In the genomic region with DNA sequence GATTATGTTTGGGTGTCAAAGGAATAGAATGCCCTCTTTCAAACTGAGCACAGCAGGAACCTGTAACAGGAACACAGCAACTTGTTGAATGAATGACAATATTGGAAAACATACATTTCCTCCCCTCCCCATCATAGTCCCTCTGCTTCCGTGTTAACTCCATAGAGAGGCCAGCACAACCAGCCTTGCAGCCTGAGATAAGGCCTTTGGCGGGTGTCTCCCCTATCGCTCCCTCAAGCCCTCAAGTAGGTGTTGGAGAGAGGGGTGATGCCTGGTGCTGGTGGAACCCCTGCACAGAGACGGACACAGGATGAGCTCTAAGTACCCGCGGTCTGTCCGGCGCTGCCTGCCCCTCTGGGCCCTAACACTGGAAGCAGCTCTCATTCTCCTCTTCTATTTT, we compare ENCODE assay signal across 12 cellular contexts. TPM values are rescaled to one million over a fixed set of nuclear protein-coding genes. Genes with fewer than 3 reads are reported as not detected.
"Had no signal": no experiment of that assay in that cellular context is flagged by ENCODE, and none has a peak within 500 bp of the region (broad histone marks: within the 10 kb centered on the region; RNA-seq: fewer than 3 reads in every experiment).

RHD (plus strand) TSS at position 272 of the 400 bp plus-strand sequence; CDS start at position 311, 39 bp downstream.

RNA-seq across cellular contexts. Expression of gene RHD, which starts in this region (rescaled TPM):
- total RNA-seq: activated CD4-positive, alpha-beta memory T cell treated with anti-CD3 and anti-CD28 coated beads, Interleukin-2, amount 10 ng/mL, durations not matched to agents 7 days and 5 days; activated CD4-positive, alpha-beta T cell treated with anti-CD3 and anti-CD28 coated beads for 36 hours; activated CD4-positive, alpha-beta T cell treated with anti-CD3 and anti-CD28 coated beads, Interleukin-2, amount 10 ng/mL, durations not matched to agents 7 days and 5 days; activated CD8-positive, alpha-beta memory T cell treated with anti-CD3 and anti-CD28 coated beads, Interleukin-2, amount 10 ng/mL, durations not matched to agents 7 days and 5 days; activated naive CD8-positive, alpha-beta T cell treated with anti-CD3 and anti-CD28 coated beads, Interleukin-2, amount 10 ng/mL, durations not matched to agents 7 days and 5 days; activated T-helper 2 cell treated with anti-CD3 and anti-CD28 coated beads, Interferon-gamma antibody, Interleukin-2, Interleukin-4, amounts not matched to agents 10 μg/mL and 5 μg/mL and 100 μg/mL, durations not matched to agents 14 hours and 24 hours and 36 hours; ascending aorta; cardiac septum; T-helper 1 cell treated with Interleukin-12 subunit alpha and Interleukin-12 subunit beta and Interleukin-4 antibody, amounts not matched to agents 30 ng/mL and 1 ng/mL, for 36 hours; T-helper 2 cell treated with Interferon-gamma antibody and Interleukin-4, amounts not matched to agents 100 ng/mL and 5 ng/mL, for 36 hours; WTC11 had no signal
- polyA plus RNA-seq: adipose tissue had no signal
